In the genomic region with DNA sequence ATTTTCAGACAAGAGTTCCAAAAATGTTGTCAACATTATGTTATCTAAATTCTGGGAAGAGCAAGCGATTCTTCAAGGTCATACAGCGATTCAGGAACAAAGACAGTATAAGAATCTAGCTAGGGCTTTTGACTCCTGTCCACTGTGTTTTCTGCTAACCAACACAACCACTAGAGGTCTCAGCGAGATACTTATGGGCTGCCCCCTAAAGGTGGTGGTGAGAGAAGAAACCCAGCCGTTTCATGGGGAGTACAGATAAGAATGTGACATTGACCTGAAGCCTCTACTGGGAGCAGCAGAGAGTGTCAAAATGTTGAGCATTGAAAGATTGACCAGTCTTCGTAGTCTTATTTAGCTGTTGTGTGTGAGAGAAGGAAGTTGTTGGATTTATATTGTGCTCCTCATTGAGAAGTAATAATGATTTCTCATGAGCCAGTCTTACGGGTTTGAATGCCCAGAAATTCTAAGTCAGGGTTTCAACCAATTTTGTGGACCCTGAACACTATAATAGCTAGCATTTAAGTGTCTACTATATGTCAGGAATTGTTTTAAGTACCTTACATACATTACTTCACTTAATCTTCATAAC, we compare ENCODE assay signal across 7 cellular contexts.
A peak's percentile ranks its signal among the peaks of the same experiment; 100 is the strongest.
DNase-seq lines count a peak whose midpoint lies in the region; TF ChIP-seq lines count a peak whose summit lies in the region.

No MANE protein-coding gene starts in this region.

- TF ChIP-seq CTCF in GM12865 (IDR thresholded peaks at IDR 0.05; ENCODE audit: insufficient read depth, low read depth, low read length, missing control alignments), result peak; percentile 93

- DNase-seq in GM12865 (ENCODE audit: low read depth) (peak; percentile 85), H4 (ENCODE audit: low spot score) (peak; percentile 70), Kasumi-1 (lab: John Stamatoyannopoulos, UW) (peak; percentile 93 to 94), RPMI8226 (peak; percentile 66), hepatic stellate cell (ENCODE audit: low spot score) (peak; percentile 43)
- peak; percentile 14 for DNase-seq in activated naive CD4-positive, alpha-beta T cell treated with anti-CD3 and anti-CD28 coated beads, Interleukin-2, amount 50 U/mL, for 16 hours
- DNase-seq in stimulated activated CD4-positive, alpha-beta T cell treated with anti-CD3 and anti-CD28 coated beads, Interleukin-1b, Interleukin-23, amount 100 ng/mL, for 48 hours, result peak; percentile 39

- H3K4me3 ChIP-seq in GM12865 (ENCODE audit: low read depth, low read length), result no peak overlapping the region

Comparison
In these comparisons a context has a peak if more than half of its experiments do, and no peak if none do; other contexts are left out.
1. DNase-seq: peak in every context shown above with its lines; median percentile 94 in Kasumi-1; 85 in GM12865; 70 in H4; 66 in RPMI8226; 43 in hepatic stellate cell; 39 in stimulated activated CD4-positive, alpha-beta T cell treated with anti-CD3 and anti-CD28 coated beads, Interleukin-1b, Interleukin-23, amount 100 ng/mL, for 48 hours; 14 in activated naive CD4-positive, alpha-beta T cell treated with anti-CD3 and anti-CD28 coated beads, Interleukin-2, amount 50 U/mL, for 16 hours.